32 cellular contexts compared by ENCODE assay signal in the genomic region with DNA sequence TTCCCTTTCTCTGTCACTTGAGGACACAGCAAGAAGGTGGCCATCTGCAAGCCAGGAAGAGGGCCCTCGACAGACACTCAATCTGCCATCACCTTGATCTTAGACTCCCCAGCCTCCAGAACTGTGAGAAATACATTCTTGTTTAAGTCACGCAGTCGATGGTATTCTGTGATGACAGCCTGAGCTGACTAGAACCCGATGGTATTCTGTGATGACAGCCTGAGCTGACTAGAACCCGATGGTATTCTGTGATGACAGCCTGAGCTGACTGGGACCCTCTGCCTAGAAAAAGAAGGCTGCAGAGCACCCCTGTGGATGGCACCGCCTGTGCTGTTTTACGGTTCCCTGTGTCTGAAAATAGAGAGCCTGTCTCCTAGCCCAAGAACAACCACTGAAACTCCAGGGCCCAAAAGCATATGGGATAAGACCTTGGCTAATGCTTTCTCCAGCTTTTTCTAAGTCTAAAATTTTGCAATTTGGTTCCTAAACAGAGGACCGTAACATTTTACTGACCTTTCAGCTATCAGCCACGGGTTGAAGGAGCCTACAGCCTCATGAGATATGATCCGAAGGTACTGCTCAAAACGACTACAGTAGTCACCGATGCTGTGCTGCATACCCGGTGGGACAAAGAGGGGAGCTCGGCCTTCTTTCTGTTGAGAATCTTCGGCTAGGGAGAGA.
"Had no signal": no experiment of that assay in that cellular context is flagged by ENCODE, and none has a peak within 500 bp of the region (broad histone marks: within the 10 kb centered on the region; RNA-seq: fewer than 3 reads in every experiment).

No MANE protein-coding gene starts in this region.

- H3K27me3 Mint-ChIP-seq: activated CD4-positive, alpha-beta memory T cell treated with anti-CD3 and anti-CD28 coated beads, Interleukin-2, amount 10 ng/mL, durations not matched to agents 7 days and 5 days; activated CD4-positive, alpha-beta T cell treated with anti-CD3 and anti-CD28 coated beads, Interleukin-2, amount 10 ng/mL, durations not matched to agents 7 days and 5 days; activated naive CD4-positive, alpha-beta T cell treated with anti-CD3 and anti-CD28 coated beads, Interleukin-2, amount 10 ng/mL, durations not matched to agents 7 days and 5 days; activated naive CD8-positive, alpha-beta T cell treated with anti-CD3 and anti-CD28 coated beads, Interleukin-2, amount 10 ng/mL, durations not matched to agents 7 days and 5 days; activated T-cell treated with anti-CD3 and anti-CD28 coated beads, Interleukin-2, amount 50 U/mL, for 24 hours; dendritic cell treated with granulocyte-macrophage colony-stimulating factor and Interleukin-4, amounts not matched to agents 40 ng/mL and 50 ng/mL, for 4 days; naive B cell; progenitor cell of endocrine pancreas; stimulated activated memory B cell treated with anti-CD40 and anti-IgM and Interleukin-4, amounts not matched to agents 10 μg/mL and 1 μg/mL and 100 μg/mL, for 72 hours; stimulated activated naive CD8-positive, alpha-beta T cell treated with anti-CD3 and anti-CD28 coated beads, Interleukin-15, amount 100 ng/mL, for 72 hours had no signal

- H3K4me1 Mint-ChIP-seq: activated CD4-positive, alpha-beta T cell treated with anti-CD3 and anti-CD28 coated beads, Interleukin-2, amount 10 ng/mL, durations not matched to agents 7 days and 5 days; activated naive CD4-positive, alpha-beta T cell treated with anti-CD3 and anti-CD28 coated beads, Interleukin-2, amount 10 ng/mL, durations not matched to agents 7 days and 5 days; immature natural killer cell; mesothelial cell of epicardium; nephron progenitor cell; stimulated activated memory B cell treated with anti-CD40 and anti-IgM and Interleukin-4, amounts not matched to agents 10 μg/mL and 1 μg/mL and 100 μg/mL, for 72 hours had no signal

- H3K27ac Mint-ChIP-seq: activated CD4-positive, alpha-beta memory T cell treated with anti-CD3 and anti-CD28 coated beads, Interleukin-2, amount 10 ng/mL, durations not matched to agents 7 days and 5 days; activated CD4-positive, alpha-beta T cell treated with anti-CD3 and anti-CD28 coated beads, Interleukin-2, amount 10 ng/mL, durations not matched to agents 7 days and 5 days; activated naive CD4-positive, alpha-beta T cell treated with anti-CD3 and anti-CD28 coated beads, Interleukin-2, amount 10 ng/mL, durations not matched to agents 7 days and 5 days; activated naive CD8-positive, alpha-beta T cell treated with anti-CD3 and anti-CD28 coated beads, Interleukin-2, amount 10 ng/mL, durations not matched to agents 7 days and 5 days; activated T-cell treated with anti-CD3 and anti-CD28 coated beads, Interleukin-2, amount 50 U/mL, for 24 hours; dendritic cell treated with granulocyte-macrophage colony-stimulating factor and Interleukin-4, amounts not matched to agents 40 ng/mL and 50 ng/mL, for 4 days; endodermal cell; immature natural killer cell; mesothelial cell of epicardium; naive B cell; nephron progenitor cell; stimulated activated memory B cell treated with anti-CD40 and anti-IgM and Interleukin-4, amounts not matched to agents 10 μg/mL and 1 μg/mL and 100 μg/mL, for 72 hours; stimulated activated naive CD8-positive, alpha-beta T cell treated with anti-CD3 and anti-CD28 coated beads, Interleukin-15, amount 100 ng/mL, for 72 hours; WTC11 had no signal

- H3K9me3 Mint-ChIP-seq: activated CD4-positive, alpha-beta T cell treated with anti-CD3 and anti-CD28 coated beads, Interleukin-2, amount 10 ng/mL, durations not matched to agents 7 days and 5 days; immature natural killer cell; stimulated activated naive CD8-positive, alpha-beta T cell treated with anti-CD3 and anti-CD28 coated beads, Interleukin-15, amount 100 ng/mL, for 72 hours had no signal

- H3K4me3 Mint-ChIP-seq: activated CD4-positive, alpha-beta memory T cell treated with anti-CD3 and anti-CD28 coated beads, Interleukin-2, amount 10 ng/mL, durations not matched to agents 7 days and 5 days; activated CD4-positive, alpha-beta T cell treated with anti-CD3 and anti-CD28 coated beads, Interleukin-2, amount 10 ng/mL, durations not matched to agents 7 days and 5 days; activated naive CD4-positive, alpha-beta T cell treated with anti-CD3 and anti-CD28 coated beads, Interleukin-2, amount 10 ng/mL, durations not matched to agents 7 days and 5 days; activated naive CD8-positive, alpha-beta T cell treated with anti-CD3 and anti-CD28 coated beads, Interleukin-2, amount 10 ng/mL, durations not matched to agents 7 days and 5 days; activated T-cell treated with anti-CD3 and anti-CD28 coated beads, Interleukin-2, amount 50 U/mL, for 24 hours; dendritic cell treated with granulocyte-macrophage colony-stimulating factor and Interleukin-4, amounts not matched to agents 40 ng/mL and 50 ng/mL, for 4 days; endodermal cell; immature natural killer cell; mesothelial cell of epicardium; naive B cell; nephron progenitor cell; stimulated activated memory B cell treated with anti-CD40 and anti-IgM and Interleukin-4, amounts not matched to agents 10 μg/mL and 1 μg/mL and 100 μg/mL, for 72 hours; stimulated activated naive CD8-positive, alpha-beta T cell treated with anti-CD3 and anti-CD28 coated beads, Interleukin-15, amount 100 ng/mL, for 72 hours; WTC11 had no signal

- H3K4me3 ChIP-seq: ascending aorta, heart left ventricle, ovary, sigmoid colon, upper lobe of right lung had no signal

- DNase-seq: activated CD4-positive, alpha-beta memory T cell treated with anti-CD3 and anti-CD28 coated beads, Interleukin-2, amount 10 ng/mL, durations not matched to agents 7 days and 5 days; activated CD4-positive, alpha-beta T cell treated with anti-CD3 and anti-CD28 coated beads for 1 hour; activated CD4-positive, alpha-beta T cell treated with anti-CD3 and anti-CD28 coated beads, Interleukin-2, amount 10 ng/mL, durations not matched to agents 7 days and 5 days; activated CD8-positive, alpha-beta memory T cell treated with anti-CD3 and anti-CD28 coated beads, Interleukin-2, amount 50 U/mL, for 48 hours; activated gamma-delta T cell; activated naive CD4-positive, alpha-beta T cell treated with anti-CD3 and anti-CD28 coated beads, Interleukin-2, amount 10 ng/mL, durations not matched to agents 7 days and 5 days; activated naive CD8-positive, alpha-beta T cell treated with anti-CD3 and anti-CD28 coated beads, Interleukin-2, amount 10 ng/mL, durations not matched to agents 7 days and 5 days; activated T-cell treated with anti-CD3 and anti-CD28 coated beads, Interleukin-2, amount 50 U/mL, for 24 hours; brain microvascular endothelial cell; central memory CD4-positive, alpha-beta T cell; endodermal cell; heart left ventricle; hypothalamus; immature natural killer cell; kidney; naive B cell; nephron progenitor cell; ovary; sigmoid colon; small intestine; stimulated activated CD4-positive, alpha-beta T cell treated with anti-CD3 and anti-CD28 coated beads, Interleukin-4, amount 100 ng/mL, for 4 hours; stimulated activated CD8-positive, alpha-beta memory T cell treated with anti-CD3 and anti-CD28 coated beads, Interleukin-4, amount 100 ng/mL, for 48 hours; stimulated activated naive CD8-positive, alpha-beta T cell treated with anti-CD3 and anti-CD28 coated beads, Interleukin-15, amount 100 ng/mL, for 72 hours; substantia nigra; T-helper 2 cell; upper lobe of right lung had no signal
